18 cellular contexts compared by ENCODE assay signal in genomic region chr15:75920079-75920478, GRCh38. TPM values are rescaled to one million over a fixed set of nuclear protein-coding genes. Genes with fewer than 3 reads are reported as not detected.
A peak's percentile ranks its signal among the peaks of the same experiment; 100 is the strongest.
DNase-seq lines count a peak whose midpoint lies in the region; ATAC-seq, FAIRE-seq and TF ChIP-seq lines count a peak whose summit lies in the region.
"Had no signal": no experiment of that assay in that cellular context is flagged by ENCODE, and none has a peak within 500 bp of the region (broad histone marks: within the 10 kb centered on the region; RNA-seq: fewer than 3 reads in every experiment).

No MANE protein-coding gene starts in this region.

- H3K27ac Mint-ChIP-seq in T-helper 2 cell treated with Interferon-gamma antibody and Interleukin-4, amounts not matched to agents 5 μg/mL and 100 μg/mL, for 36 hours, result no peak overlapping the region

- DNase-seq in GM12891 (ENCODE audit: insufficient read length, low spot score) (no peak), Panc1 (ENCODE audit: low read depth, low spot score) (no peak), brain microvascular endothelial cell (peak; percentile 50), right lobe of liver (no peak), NCI-H446 treated with DMSO at 0.1 percent for 48 hours (lab: John Stamatoyannopoulos, UW) (no peak)
- no peak for DNase-seq in T-helper 2 cell treated with Interferon-gamma antibody and Interleukin-4, amounts not matched to agents 5 μg/mL and 100 μg/mL, for 36 hours (ENCODE audit: low spot score)
- DNase-seq in activated CD4-positive, alpha-beta T cell treated with anti-CD3 and anti-CD28 coated beads for 48 hours, result no peak
- DNase-seq: DMS153, MG63, NCI-H1092 treated with DMSO at 0.1 percent for 48 hours, NCI-H1694, NCI-H2107, NCI-H226, NCI-H526 treated with DMSO at 0.1 percent for 48 hours, Right ventricle myocardium superior had no signal

- TSS peak; percentile 11 for BruUV-seq in Panc1 (replicated peaks; lab: Mats Ljungman, UMichigan)

- H3K9me3 Mint-ChIP-seq in T-helper 2 cell treated with Interferon-gamma antibody and Interleukin-4, amounts not matched to agents 5 μg/mL and 100 μg/mL, for 36 hours, result no peaks in the 10 kb centered on the region

- H3K4me3 ChIP-seq in Panc1 (ENCODE audit: low read depth in 2 of 2, low read length in 2 of 2) (no peak overlapping the region), brain microvascular endothelial cell (ENCODE audit: low read depth, low read length) (no peak overlapping the region), right lobe of liver (no peak overlapping the region)
- H3K4me3 ChIP-seq: A549, MG63 had no signal

- H3K36me3 ChIP-seq in Panc1 (ENCODE audit: control insufficient read depth, insufficient read depth, low read length) (peaks cover 10% of the 10 kb centered on the region; the same call in 1 of the 2 replicates), brain microvascular endothelial cell (replicated peaks) (peaks cover 9% of the 10 kb centered on the region), right lobe of liver (peaks cover 0 to 12% (median 2%) of the 10 kb centered on the region in 4 donors)

- WGBS in right lobe of liver (ENCODE audit: insufficient coverage, low coverage, low lambda C conversion rate, missing lambda C conversion rate), result 92% methylated on average over 1 of the region's 1 CpG

- no peak for ATAC-seq in Panc1
- ATAC-seq in right lobe of liver, result peak in 3 of 4 donors; percentile 12 to 55 (median 52)
- no peak for ATAC-seq in HG03095 (IDR thresholded peaks at IDR 0.05; ENCODE audit: unreplicated experiment)
- ATAC-seq: A549 had no signal

- H3K4me1 Mint-ChIP-seq in T-helper 2 cell treated with Interferon-gamma antibody and Interleukin-4, amounts not matched to agents 5 μg/mL and 100 μg/mL, for 36 hours (ENCODE audit: low read depth), result peaks cover 14% of the 10 kb centered on the region

- TF ChIP-seq POLR2A in GM12891 (IDR thresholded peaks at IDR 0.05; ENCODE audit: low read depth, low read length) (no peak), right lobe of liver (IDR thresholded peaks at IDR 0.05) (no peak)

- H3K9me3 ChIP-seq in Panc1 (ENCODE audit: control insufficient read depth, insufficient read depth, low read depth, low read length) (no peaks in the 10 kb centered on the region), right lobe of liver (no peaks in the 10 kb centered on the region)
- H3K9me3 ChIP-seq: A549, MG63 had no signal

- POLR2A ChIA-PET in Panc1 (lab: Charles Lee), result no interaction called here

- H3K27ac ChIP-seq in Panc1 (ENCODE audit: low read length) (no peak overlapping the region), brain microvascular endothelial cell (no peak overlapping the region), right lobe of liver (no peak overlapping the region)
- H3K27ac ChIP-seq: A549, C4-2B had no signal

- in situ Hi-C loops in Panc1 (cut with HindIII; ENCODE audit: low pct_unique_long_range_greater_than_20kb, low sequenced_read_pairs) (no loop called here), brain microvascular endothelial cell (cut with HindIII; ENCODE audit: low pct_ligation_motif_present, low sequenced_read_pairs) (no loop called here)

- H3K4me1 ChIP-seq in Panc1 (ENCODE audit: control insufficient read depth, insufficient read depth, low read length), result no peaks in the 10 kb centered on the region
- H3K4me1 ChIP-seq in right lobe of liver, result peaks cover 0 to 18% (median 4%) of the 10 kb centered on the region in 4 donors

- H3K27me3 ChIP-seq in Panc1 (ENCODE audit: control insufficient read depth, insufficient read depth, low read length), result no peaks in the 10 kb centered on the region
- H3K27me3 ChIP-seq in brain microvascular endothelial cell (replicated peaks), result no peaks in the 10 kb centered on the region
- H3K27me3 ChIP-seq in right lobe of liver, result no peaks in the 10 kb centered on the region
- H3K27me3 ChIP-seq: MG63 had no signal

- peaks cover 34% of the 10 kb centered on the region for H3K36me3 Mint-ChIP-seq in T-helper 2 cell treated with Interferon-gamma antibody and Interleukin-4, amounts not matched to agents 5 μg/mL and 100 μg/mL, for 36 hours (ENCODE audit: low read depth)

- CTCF ChIA-PET in Panc1 (lab: Charles Lee), result interaction anchor here (0.7 kb wide), 1 partner anchor 190 kb away, joined by 3 read pairs; no protein-coding TSS in a partner anchor

- H3K4me3 Mint-ChIP-seq in T-helper 2 cell treated with Interferon-gamma antibody and Interleukin-4, amounts not matched to agents 5 μg/mL and 100 μg/mL, for 36 hours, result no peak overlapping the region

- no peak for TF ChIP-seq CTCF in Panc1 (IDR thresholded peaks at IDR 0.05)
- no peak for TF ChIP-seq CTCF in brain microvascular endothelial cell (IDR thresholded peaks at IDR 0.05; ENCODE audit: low read depth, low read length, missing control alignments)
- TF ChIP-seq CTCF in right lobe of liver (IDR thresholded peaks at IDR 0.05), result no peak

- H3K27me3 Mint-ChIP-seq in T-helper 2 cell treated with Interferon-gamma antibody and Interleukin-4, amounts not matched to agents 5 μg/mL and 100 μg/mL, for 36 hours (ENCODE audit: low read depth), result no peaks in the 10 kb centered on the region

- intact Hi-C loops in Panc1 (cut with micrococcal nuclease; ENCODE audit: unreplicated experiment), result loop anchor here (10.0 kb wide), 1 partner anchor 105 kb away; no protein-coding TSS in a partner anchor
- intact Hi-C loops in right lobe of liver (cut with DNase I), result no loop called here

- peak; percentile 40 for FAIRE-seq in GM12891 (lab: Jason Lieb, UNC)

TF ChIP-seq in GM12891, 5 proteins besides CTCF, POLR2A, EP300 and RAD21:
- TF ChIP-seq SPI1 (IDR thresholded peaks at IDR 0.05; ENCODE audit: low read depth, low read length) (no peak), TAF1 (IDR thresholded peaks at IDR 0.05; ENCODE audit: low read depth, low read length) (no peak), PAX5 (IDR thresholded peaks at IDR 0.05; ENCODE audit: insufficient read depth, low read length, severe bottlenecking) (no peak), POLR2AphosphoS5 (IDR thresholded peaks at IDR 0.05; ENCODE audit: low read depth, low read length) (no peak), POU2F2 (IDR thresholded peaks at IDR 0.05; ENCODE audit: low read depth, low read length) (no peak)
TF ChIP-seq in GM12891: peak in this region for 0.

RNA-seq across cellular contexts. Expression of gene FBXO22, which starts 16.4 kb away (rescaled TPM):
- 45.2 TPM for polyA plus RNA-seq in GM12891 (2012; ENCODE audit: low read depth, missing spikeins)
- total RNA-seq in Panc1 (2021; ENCODE audit: unreplicated experiment) (65.9 TPM), right lobe of liver (10 to 100 TPM; 17.3 to 26.6 (median 20.0) TPM)
- polyA plus RNA-seq in Panc1 (2012; ENCODE audit: insufficient read length), result 65.8 TPM

Comparison
In these comparisons a context has a peak if more than half of its experiments do, and no peak if none do; other contexts are left out.
1. ATAC-seq: peak in right lobe of liver (3 of 4); none in Panc1 (single experiment) and HG03095 (single experiment).